Comparison of ENCODE assay signal across 19 cellular contexts in the genomic region with DNA sequence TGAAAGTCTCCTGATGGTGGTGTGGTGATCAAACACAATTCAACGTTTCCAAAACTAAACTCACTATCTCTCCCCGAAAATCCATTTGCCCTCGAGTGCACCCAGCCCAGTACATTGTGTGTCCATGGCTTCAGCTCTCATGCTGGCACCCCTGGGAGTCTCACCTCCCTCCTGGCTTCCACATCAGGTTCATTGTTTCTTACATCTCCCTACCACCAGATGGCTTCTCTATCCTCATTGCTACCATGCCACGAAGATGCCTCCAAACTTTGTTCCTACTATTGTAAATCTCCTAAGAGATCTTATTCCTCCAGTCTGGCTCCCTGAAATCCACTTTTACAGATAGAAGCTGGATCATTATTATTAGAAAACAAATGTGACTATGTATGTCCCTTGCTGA.
DNase-seq lines count a peak whose midpoint lies in the region; TF ChIP-seq lines count a peak whose summit lies in the region.
"Had no signal": no experiment of that assay in that cellular context is flagged by ENCODE, and none has a peak within 500 bp of the region (broad histone marks: within the 10 kb centered on the region; RNA-seq: fewer than 3 reads in every experiment).

No MANE protein-coding gene starts in this region.

- no peak overlapping the region for H3K27ac Mint-ChIP-seq in activated naive CD8-positive, alpha-beta T cell treated with anti-CD3 and anti-CD28 coated beads for 36 hours
- H3K27ac Mint-ChIP-seq: CD8-positive, alpha-beta T cell; T-helper 17 cell had no signal

- TF ChIP-seq CTCF in choroid plexus epithelial cell (conservative IDR thresholded peaks at IDR 0.05; ENCODE audit: low read depth, low read length), result peak; percentile 13

- H3K36me3 Mint-ChIP-seq in activated naive CD8-positive, alpha-beta T cell treated with anti-CD3 and anti-CD28 coated beads for 36 hours, result no peaks in the 10 kb centered on the region
- H3K36me3 Mint-ChIP-seq: CD8-positive, alpha-beta T cell had no signal

- no peak overlapping the region for H3K4me3 Mint-ChIP-seq in activated naive CD8-positive, alpha-beta T cell treated with anti-CD3 and anti-CD28 coated beads for 36 hours
- H3K4me3 Mint-ChIP-seq: CD8-positive, alpha-beta T cell; T-helper 17 cell had no signal

- peaks cover 21% of the 10 kb centered on the region for H3K27me3 Mint-ChIP-seq in activated naive CD8-positive, alpha-beta T cell treated with anti-CD3 and anti-CD28 coated beads for 36 hours

- H3K4me3 ChIP-seq in choroid plexus epithelial cell (ENCODE audit: low read depth, low read length), result no peak overlapping the region
- H3K4me3 ChIP-seq: A549, BLaER1, HAP-1 had no signal

- DNase-seq in NCI-H2107 treated with DMSO at 0.1 percent for 48 hours (lab: John Stamatoyannopoulos, UW; ENCODE audit: unreplicated experiment) (peak; percentile 4), NCI-H2107 (lab: John Stamatoyannopoulos, UW) (no peak), DMS114 treated with DMSO at 0.1 percent for 48 hours (lab: John Stamatoyannopoulos, UW; ENCODE audit: unreplicated experiment) (peak; percentile 3), NCI-H69 (lab: John Stamatoyannopoulos, UW) (peak; percentile 52), choroid plexus epithelial cell (ENCODE audit: low read depth) (peak; percentile 13), NCI-H510A (lab: John Stamatoyannopoulos, UW) (no peak)
- DNase-seq in effector CD8-positive, alpha-beta T cell (lab: John Stamatoyannopoulos, UW), result no peak
- DNase-seq in activated naive CD8-positive, alpha-beta T cell treated with anti-CD3 and anti-CD28 coated beads for 36 hours, result no peak
- DNase-seq: Calu3; CD8-positive, alpha-beta T cell; DND-41; IMR-90; NCI-H1417 treated with DMSO at 0.1 percent for 48 hours; NCI-H446; NCI-H748 treated with DMSO at 0.1 percent for 48 hours; T-helper 17 cell had no signal

- no peaks in the 10 kb centered on the region for H3K4me1 Mint-ChIP-seq in activated naive CD8-positive, alpha-beta T cell treated with anti-CD3 and anti-CD28 coated beads for 36 hours
- H3K4me1 Mint-ChIP-seq: T-helper 17 cell had no signal

- peaks cover 9% of the 10 kb centered on the region for H3K9me3 Mint-ChIP-seq in activated naive CD8-positive, alpha-beta T cell treated with anti-CD3 and anti-CD28 coated beads for 36 hours

Comparison
In these comparisons a context has a peak if more than half of its experiments do, and no peak if none do; other contexts are left out.
1. DNase-seq: peak in NCI-H2107 treated with DMSO at 0.1 percent for 48 hours (single experiment), DMS114 treated with DMSO at 0.1 percent for 48 hours (single experiment), NCI-H69 (single experiment) and choroid plexus epithelial cell (single experiment); none in NCI-H2107 (single experiment), effector CD8-positive, alpha-beta T cell (single experiment), NCI-H510A (single experiment) and activated naive CD8-positive, alpha-beta T cell treated with anti-CD3 and anti-CD28 coated beads for 36 hours (single experiment).